Comparison of ENCODE assay signal across 23 cellular contexts in genomic region chr7:16743207-16743606, GRCh38. TPM values are rescaled to one million over a fixed set of nuclear protein-coding genes. Genes with fewer than 3 reads are reported as not detected.
DNase-seq lines count a peak whose midpoint lies in the region; TF ChIP-seq lines count a peak whose summit lies in the region.
"Had no signal": no experiment of that assay in that cellular context is flagged by ENCODE, and none has a peak within 500 bp of the region (broad histone marks: within the 10 kb centered on the region; RNA-seq: fewer than 3 reads in every experiment).

No MANE protein-coding gene starts in this region.

- no peak overlapping the region for H2AFZ ChIP-seq in SK-N-SH (ENCODE audit: low read depth)

- no peaks in the 10 kb centered on the region for H3K27me3 ChIP-seq in breast epithelium
- H3K27me3 ChIP-seq in testis, result no peaks in the 10 kb centered on the region
- H3K27me3 ChIP-seq in SK-N-SH (ENCODE audit: insufficient read depth), result no peaks in the 10 kb centered on the region
- no peaks in the 10 kb centered on the region for H3K27me3 ChIP-seq in brain microvascular endothelial cell (replicated peaks)
- H3K27me3 ChIP-seq: ovary had no signal

- POLR2A ChIA-PET in MCF 10A (lab: Yijun Ruan, JAX) (interaction anchor here (0.8 to 3.1 kb wide), 3 partner anchors 11 to 24 kb away, joined by 3 to 9 read pairs (median 3); partner anchors contain the start of gene TSPAN13), SK-N-SH (lab: Yijun Ruan, JAX) (no interaction called here)

- H3K9me3 ChIP-seq in breast epithelium, result no peaks in the 10 kb centered on the region
- H3K9me3 ChIP-seq in testis, result no peaks in the 10 kb centered on the region
- no peaks in the 10 kb centered on the region for H3K9me3 ChIP-seq in SK-N-SH
- H3K9me3 ChIP-seq: lower lobe of right lung, ovary had no signal

- H3K4me1 ChIP-seq in breast epithelium, result no peaks in the 10 kb centered on the region
- peaks cover 12% of the 10 kb centered on the region for H3K4me1 ChIP-seq in testis
- H3K4me1 ChIP-seq in SK-N-SH (ENCODE audit: control insufficient read depth in 1 of 2, insufficient read depth in 2 of 2, low read depth in 1 of 2, low read length in 1 of 2), result peaks cover 7 to 11% of the 10 kb centered on the region in 2 experiments; a peak in 3 of 4 replicates
- H3K4me1 ChIP-seq: lower lobe of right lung had no signal

- no peak for TF ChIP-seq POLR2A in breast epithelium (IDR thresholded peaks at IDR 0.05)
- TF ChIP-seq POLR2A in testis (IDR thresholded peaks at IDR 0.05), result no peak

- H3K79me2 ChIP-seq in SK-N-SH (ENCODE audit: insufficient read depth), result no peaks in the 10 kb centered on the region

- H3K36me3 ChIP-seq in breast epithelium (no peaks in the 10 kb centered on the region), testis (ENCODE audit: low read depth, missing control alignments) (no peaks in the 10 kb centered on the region), SK-N-SH (replicated peaks in 1 of 2; ENCODE audit: control insufficient read depth in 1 of 2, insufficient read depth in 2 of 2, low read length in 1 of 2) (no peaks in the 10 kb centered on the region), brain microvascular endothelial cell (replicated peaks) (no peaks in the 10 kb centered on the region)
- H3K36me3 ChIP-seq: lower lobe of right lung, ovary had no signal

- no peaks in the 10 kb centered on the region for H3K27me3 Mint-ChIP-seq in MCF 10A (ENCODE audit: insufficient read depth, unreplicated experiment)
- H3K27me3 Mint-ChIP-seq: activated naive CD4-positive, alpha-beta T cell treated with anti-CD3 and anti-CD28 coated beads, Interleukin-2, amount 50 U/mL, for 24 hours had no signal

- WGBS in testis, 2 donors, result 44 to 45% methylated on average over 4 of the region's 4 CpGs
- 65% methylated on average over 4 of the region's 4 CpGs for WGBS in SK-N-SH (ENCODE audit: low lambda C conversion rate)

- H3K36me3 Mint-ChIP-seq in MCF 10A (ENCODE audit: insufficient read depth, unreplicated experiment), result no peaks in the 10 kb centered on the region
- H3K36me3 Mint-ChIP-seq: activated naive CD4-positive, alpha-beta T cell treated with anti-CD3 and anti-CD28 coated beads, Interleukin-2, amount 50 U/mL, for 24 hours; CD14-positive monocyte; naive B cell had no signal

- TF ChIP-seq CTCF in MCF 10A (IDR thresholded peaks at IDR 0.05; ENCODE audit: unreplicated experiment) (no peak), breast epithelium (IDR thresholded peaks at IDR 0.05) (no peak), fibroblast of pulmonary artery (IDR thresholded peaks at IDR 0.05; ENCODE audit: low read length, missing control alignments) (no peak), testis (IDR thresholded peaks at IDR 0.05) (no peak), SK-N-SH (IDR thresholded peaks at IDR 0.05) (no peak), brain microvascular endothelial cell (IDR thresholded peaks at IDR 0.05; ENCODE audit: low read depth, low read length, missing control alignments) (no peak)

- intact Hi-C loops in MCF 10A (cut with micrococcal nuclease) (no loop called here), breast epithelium (cut with DNase I; ENCODE audit: low total_unique reads) (no loop called here), testis (cut with DNase I; ENCODE audit: low total_unique reads) (no loop called here)

- H3K4me1 Mint-ChIP-seq in MCF 10A (ENCODE audit: insufficient read depth, unreplicated experiment), result peaks cover 34% of the 10 kb centered on the region
- H3K4me1 Mint-ChIP-seq: activated naive CD4-positive, alpha-beta T cell treated with anti-CD3 and anti-CD28 coated beads, Interleukin-2, amount 50 U/mL, for 24 hours had no signal

- H3K27ac ChIP-seq in breast epithelium (no peak overlapping the region), testis (peak overlapping the region; percentile 18), SK-N-SH (ENCODE audit: low read depth in 2 of 2, low read length in 1 of 2) (no peak overlapping the region), brain microvascular endothelial cell (no peak overlapping the region)
- H3K27ac ChIP-seq: 22Rv1, lower lobe of right lung, ovary had no signal

- no peak overlapping the region for H3K4me2 ChIP-seq in SK-N-SH

- DNase-seq in MCF 10A (ENCODE audit: unreplicated experiment) (peak; percentile 35), breast epithelium (ENCODE audit: low spot score in 2 of 2) (no peak), SK-MEL-5 (ENCODE audit: low read depth, low spot score) (peak; percentile 70), fibroblast of pulmonary artery (ENCODE audit: low read depth) (peak; percentile 87), testis (no peak), LoVo (ENCODE audit: low spot score) (no peak), SK-N-SH (no peak), brain microvascular endothelial cell (no peak)
- DNase-seq: activated CD4-positive, alpha-beta T cell treated with anti-CD3 and anti-CD28 coated beads, Interleukin-2, amount 50 U/mL, for 4 hours; activated T-cell treated with anti-CD3 and anti-CD28 coated beads, Interleukin-2, amount 50 U/mL, for 4 hours; DMS153; effector CD4-positive, alpha-beta T cell; H9; Karpas-422; lower lobe of right lung; naive B cell; NCI-H1417 treated with DMSO at 0.1 percent for 48 hours; NCI-H774; ovary; stimulated activated CD4-positive, alpha-beta T cell treated with anti-CD3 and anti-CD28 coated beads, Interleukin-4, amount 100 ng/mL, for 1 hour had no signal

- in situ Hi-C loops in SK-MEL-5 (cut with HindIII; ENCODE audit: low pct_unique_long_range_greater_than_20kb, low sequenced_read_pairs) (no loop called here), brain microvascular endothelial cell (cut with HindIII; ENCODE audit: low pct_ligation_motif_present, low sequenced_read_pairs) (no loop called here)

- H3K9me2 ChIP-seq in SK-N-SH, result no peaks in the 10 kb centered on the region

- TF ChIP-seq EP300 in SK-N-SH (IDR thresholded peaks at IDR 0.05; ENCODE audit: borderline replicate concordance in 1 of 2, low read depth in 1 of 2, low read length in 1 of 2), result no peak

- CTCF ChIA-PET in MCF 10A (lab: Yijun Ruan, JAX) (interaction anchor here (0.6 to 0.8 kb wide), 4 partner anchors 11 to 964 kb away, joined by 3 to 4 read pairs (median 3); no protein-coding TSS in a partner anchor), SK-N-SH (lab: Yijun Ruan, JAX) (interaction anchor here (0.6 to 1.3 kb wide), 3 partner anchors 8 to 99 kb away, joined by 3 to 4 read pairs (median 3); no protein-coding TSS in a partner anchor)

- H3K4me3 Mint-ChIP-seq in MCF 10A (ENCODE audit: unreplicated experiment), result no peak overlapping the region
- H3K4me3 Mint-ChIP-seq: activated naive CD4-positive, alpha-beta T cell treated with anti-CD3 and anti-CD28 coated beads, Interleukin-2, amount 50 U/mL, for 24 hours; activated T-cell treated with anti-CD3 and anti-CD28 coated beads, Interleukin-2, amount 50 U/mL, for 4 hours; CD14-positive monocyte; H9; naive B cell had no signal

- BruUV-seq in MCF 10A (replicated peaks; lab: Mats Ljungman, UMichigan), result no TSS peak

- H3K9me3 Mint-ChIP-seq in MCF 10A (ENCODE audit: unreplicated experiment), result no peaks in the 10 kb centered on the region
- H3K9me3 Mint-ChIP-seq: activated naive CD4-positive, alpha-beta T cell treated with anti-CD3 and anti-CD28 coated beads, Interleukin-2, amount 50 U/mL, for 24 hours; activated T-cell treated with anti-CD3 and anti-CD28 coated beads, Interleukin-2, amount 50 U/mL, for 4 hours; H9; naive B cell had no signal

- peaks cover 5% of the 10 kb centered on the region for H3F3A ChIP-seq in SK-N-SH (replicated peaks; ENCODE audit: insufficient read depth)

- H4K20me1 ChIP-seq in SK-N-SH (ENCODE audit: insufficient read depth), result no peaks in the 10 kb centered on the region

- no peak for TF ChIP-seq RAD21 in SK-N-SH (IDR thresholded peaks at IDR 0.05; ENCODE audit: low read length)

- peak overlapping the region; percentile 72 for H3K27ac Mint-ChIP-seq in MCF 10A (ENCODE audit: low read depth, unreplicated experiment)
- H3K27ac Mint-ChIP-seq: activated naive CD4-positive, alpha-beta T cell treated with anti-CD3 and anti-CD28 coated beads, Interleukin-2, amount 50 U/mL, for 24 hours; CD14-positive monocyte; H9 had no signal

- H3K4me3 ChIP-seq in breast epithelium (no peak overlapping the region), fibroblast of pulmonary artery (replicated peaks; ENCODE audit: low read depth, low read length) (no peak overlapping the region), testis (no peak overlapping the region), SK-N-SH (ENCODE audit: low read depth in 2 of 2, low read length in 1 of 2) (no peak overlapping the region), brain microvascular endothelial cell (ENCODE audit: low read depth, low read length) (no peak overlapping the region)
- H3K4me3 ChIP-seq: lower lobe of right lung, ovary had no signal

- H3K9ac ChIP-seq in SK-N-SH, result no peak overlapping the region

RNA-seq across cellular contexts. Expression of gene TSPAN13, which starts 10.3 kb away (rescaled TPM):
- total RNA-seq in MCF 10A (2022), result 14.0 and 14.1 TPM in 2 replicates
- 10 to 100 TPM; 10.2 to 73.8 (median 42.6) TPM for total RNA-seq in breast epithelium
- total RNA-seq in SK-MEL-5 (2014; rRNA removed; shearing (Covaris generic)), result 36.7 and 38.7 TPM in 2 replicates
- polyA plus RNA-seq in SK-MEL-5 (2015; cell fraction: cytosol; rRNA removed), result 55.5 and 59.7 TPM in 2 replicates
- 9.8 and 13.9 TPM in 2 replicates for polyA plus RNA-seq in SK-MEL-5 (2015; cell fraction: nucleus; rRNA removed)
- 10 to 100 TPM; 10.6 to 13.0 TPM for total RNA-seq in testis
- 10.0 TPM for polyA plus RNA-seq in testis (ENCODE audit: insufficient read depth, low read depth, low replicate concordance)
- 0.26 and 0.42 TPM in 2 replicates for polyA plus RNA-seq in SK-N-SH (2012; rRNA removed)
- polyA plus RNA-seq in SK-N-SH (2012; cell fraction: cytosol; rRNA removed), result 0.71 and 0.77 TPM in 2 replicates
- polyA plus RNA-seq in SK-N-SH (2012; cell fraction: nucleus; rRNA removed), result 0.12 and 0.37 TPM in 2 replicates

Comparison
In these comparisons a context has a peak if more than half of its experiments do, and no peak if none do; other contexts are left out.
1. DNase-seq: peak in MCF 10A (single experiment), SK-MEL-5 (single experiment) and fibroblast of pulmonary artery (single experiment); none in breast epithelium (0 of 2), testis (single experiment), LoVo (single experiment), SK-N-SH (single experiment) and brain microvascular endothelial cell (single experiment).
2. H3K27ac ChIP-seq: peak in testis (2 of 2); none in breast epithelium (0 of 2), SK-N-SH (0 of 2) and brain microvascular endothelial cell (single experiment).